Comparison of ENCODE assay signal across 8 cellular contexts in genomic region chr14:34322940-34323418, GRCh38.
DNase-seq lines count a peak whose midpoint lies in the region; ATAC-seq and TF ChIP-seq lines count a peak whose summit lies in the region.

No MANE protein-coding gene starts in this region.

- H3K4me1 ChIP-seq in OCI-LY7 (ENCODE audit: insufficient read depth, low read length, poor library complexity, severe bottlenecking) = no peaks in the 10 kb centered on the region
- no peaks in the 10 kb centered on the region for H3K4me1 ChIP-seq in osteoblast (ENCODE audit: insufficient read depth, low read length)
- no peaks in the 10 kb centered on the region for H3K4me1 ChIP-seq in thyroid gland

- intact Hi-C loops in OCI-LY7 (cut with micrococcal nuclease; ENCODE audit: unreplicated experiment) (loop anchor here (10.0 kb wide), 1 partner anchor 488 kb away; no protein-coding TSS in a partner anchor), thyroid gland (cut with DNase I) (no loop called here)

- BruUV-seq in OCI-LY7 (replicated peaks; lab: Mats Ljungman, UMichigan) = no TSS peak

- CTCF ChIA-PET in OCI-LY7 (lab: Charles Lee; ENCODE audit: unreplicated experiment) = no interaction called here

- no peaks in the 10 kb centered on the region for H3K9me2 ChIP-seq in OCI-LY7 (ENCODE audit: insufficient read depth, low read length)

- POLR2A ChIA-PET in OCI-LY7 (lab: Charles Lee) = interaction anchor here (1.9 kb wide), 1 partner anchor 38 kb away, joined by 4 read pairs; no protein-coding TSS in a partner anchor

- DNase-seq in Ammon's horn (ENCODE audit: low spot score) (peak; percentile 72), HuH-7 (ENCODE audit: low spot score) (peak; percentile 39), OCI-LY7 (ENCODE audit: low spot score) (peak; percentile 69), fibroblast of peridontal ligament (ENCODE audit: extremely low read depth) (peak; percentile 58), osteoblast (ENCODE audit: insufficient read length, low spot score, missing footprints) (peak; percentile 89), thyroid gland (peak; percentile 21 to 63)
- peak; percentile 61 for DNase-seq in activated T-cell treated with anti-CD3 and anti-CD28 coated beads, Interleukin-2, amount 50 U/mL, for 1 hour

- no peak for TF ChIP-seq POLR2A in thyroid gland (IDR thresholded peaks at IDR 0.05)

- no peak overlapping the region for H2AFZ ChIP-seq in OCI-LY7 (ENCODE audit: low read length)
- H2AFZ ChIP-seq in osteoblast (ENCODE audit: low read length) = no peak overlapping the region

- H4K20me1 ChIP-seq in OCI-LY7 (ENCODE audit: insufficient read depth, low read length) (no peaks in the 10 kb centered on the region), osteoblast (ENCODE audit: insufficient read depth, low read length) (no peaks in the 10 kb centered on the region)

- WGBS in thyroid gland, 2 donors = 46 to 52% methylated on average over 8 of the region's 8 CpGs

- H3K36me3 ChIP-seq in OCI-LY7 (ENCODE audit: insufficient read depth, low read length) (no peaks in the 10 kb centered on the region), osteoblast (ENCODE audit: insufficient read depth, low read length) (no peaks in the 10 kb centered on the region), thyroid gland (no peaks in the 10 kb centered on the region)

- H3K4me2 ChIP-seq in OCI-LY7 (ENCODE audit: low read length) (no peak overlapping the region), osteoblast (ENCODE audit: insufficient read depth, low read length) (no peak overlapping the region)

- peak; percentile 83 for ATAC-seq in GM19351 (IDR thresholded peaks at IDR 0.05; ENCODE audit: unreplicated experiment)

- TF ChIP-seq CTCF in OCI-LY7 (conservative IDR thresholded peaks at IDR 0.05; ENCODE audit: low read length) (peak; percentile 94), osteoblast (IDR thresholded peaks at IDR 0.05; ENCODE audit: extremely low read depth, low read depth, low read length) (peak; percentile 87), thyroid gland (IDR thresholded peaks at IDR 0.05) (peak; percentile 43 to 71 (median 48))

- H3K27me3 ChIP-seq in osteoblast (ENCODE audit: insufficient read depth, low read length) (no peaks in the 10 kb centered on the region), thyroid gland (no peaks in the 10 kb centered on the region)

- H3K9me3 ChIP-seq in OCI-LY7 (ENCODE audit: low read length) = no peaks in the 10 kb centered on the region
- H3K9me3 ChIP-seq in osteoblast (ENCODE audit: low read depth, low read length) = no peaks in the 10 kb centered on the region
- no peaks in the 10 kb centered on the region for H3K9me3 ChIP-seq in thyroid gland

- no peaks in the 10 kb centered on the region for H3K79me2 ChIP-seq in OCI-LY7 (ENCODE audit: insufficient read depth, low read depth, low read length)
- no peaks in the 10 kb centered on the region for H3K79me2 ChIP-seq in osteoblast (ENCODE audit: insufficient read depth, low read length)

- H3K27ac ChIP-seq in OCI-LY7 (ENCODE audit: low read depth, low read length, poor library complexity, severe bottlenecking) = no peak overlapping the region
- H3K27ac ChIP-seq in osteoblast (ENCODE audit: low read depth, low read length) = no peak overlapping the region
- H3K27ac ChIP-seq in thyroid gland = no peak overlapping the region

- H3K4me3 ChIP-seq in OCI-LY7 (ENCODE audit: low read depth, low read length, poor library complexity, severe bottlenecking) = no peak overlapping the region
- H3K4me3 ChIP-seq in osteoblast (ENCODE audit: insufficient read depth, low read length) = no peak overlapping the region
- H3K4me3 ChIP-seq in thyroid gland (replicated peaks in 1 of 3) = no peak overlapping the region

Comparison
In these comparisons a context has a peak if more than half of its experiments do, and no peak if none do; other contexts are left out.
1. DNase-seq: peak in every context shown above with its lines; median percentile 89 in osteoblast; 72 in Ammon's horn; 69 in OCI-LY7; 61 in activated T-cell treated with anti-CD3 and anti-CD28 coated beads, Interleukin-2, amount 50 U/mL, for 1 hour; 58 in fibroblast of peridontal ligament; 42 in thyroid gland; 39 in HuH-7.